Comparison of ENCODE assay signal across 23 cellular contexts in genomic region chr4:155497306-155497705, GRCh38.
DNase-seq lines count a peak whose midpoint lies in the region; ATAC-seq, FAIRE-seq and TF ChIP-seq lines count a peak whose summit lies in the region.
"Had no signal": no experiment of that assay in that cellular context is flagged by ENCODE, and none has a peak within 500 bp of the region (broad histone marks: within the 10 kb centered on the region; RNA-seq: fewer than 3 reads in every experiment).

No MANE protein-coding gene starts in this region.

- no peaks in the 10 kb centered on the region for H3K36me3 Mint-ChIP-seq in WTC11
- H3K36me3 Mint-ChIP-seq: activated CD8-positive, alpha-beta memory T cell treated with anti-CD3 and anti-CD28 coated beads, Interleukin-2, amount 10 ng/mL, durations not matched to agents 7 days and 5 days had no signal

- H3K4me1 Mint-ChIP-seq in WTC11: no peaks in the 10 kb centered on the region
- H3K4me1 Mint-ChIP-seq: activated CD4-positive, alpha-beta T cell treated with anti-CD3 and anti-CD28 coated beads, Interleukin-2, amount 10 ng/mL, durations not matched to agents 24 days and 14 days; activated CD8-positive, alpha-beta memory T cell treated with anti-CD3 and anti-CD28 coated beads, Interleukin-2, amount 10 ng/mL, durations not matched to agents 7 days and 5 days; central memory CD8-positive, alpha-beta T cell had no signal

- POLR2A ChIA-PET in WTC11 (lab: Charles Lee): no interaction called here

- ATAC-seq in WTC11: peak; percentile 55; the same call in 1 of the 2 replicates
- no peak for ATAC-seq in HG02571 (IDR thresholded peaks at IDR 0.05; ENCODE audit: unreplicated experiment)
- ATAC-seq: activated CD8-positive, alpha-beta memory T cell treated with anti-CD3 and anti-CD28 coated beads, Interleukin-2, amount 10 ng/mL, durations not matched to agents 7 days and 5 days had no signal

- DNase-seq in DMS53 (lab: John Stamatoyannopoulos, UW): peak; percentile 8
- DNase-seq in DMS53 treated with DMSO at 0.1 percent for 48 hours (lab: John Stamatoyannopoulos, UW; ENCODE audit: unreplicated experiment): no peak
- DNase-seq in WTC11 (ENCODE audit: low spot score): no peak
- DNase-seq in iPS-NIHi11 (ENCODE audit: low spot score): peak; percentile 10
- no peak for DNase-seq in activated CD4-positive, alpha-beta T cell treated with anti-CD3 and anti-CD28 coated beads for 4 hours
- DNase-seq in urothelium cell line (ENCODE audit: low spot score): no peak
- DNase-seq: activated CD4-positive, alpha-beta T cell treated with anti-CD3 and anti-CD28 coated beads, Interleukin-2, amount 10 ng/mL, durations not matched to agents 24 days and 14 days; activated CD8-positive, alpha-beta memory T cell treated with anti-CD3 and anti-CD28 coated beads, Interleukin-2, amount 10 ng/mL, durations not matched to agents 7 days and 5 days; activated naive CD4-positive, alpha-beta T cell treated with anti-CD3 and anti-CD28 coated beads, Interleukin-2, amount 50 U/mL, for 16 hours; dorsolateral prefrontal cortex; foreskin melanocyte; kidney; NCI-H1092; NCI-H2029; NCI-H510A treated with DMSO at 0.1 percent for 48 hours; spleen; stimulated activated CD4-positive, alpha-beta T cell treated with anti-CD3 and anti-CD28 coated beads, Interleukin-4, amount 100 ng/mL, for 1 hour; tibial artery had no signal

- peak; percentile 30 for TF ChIP-seq CTCF in GM12873 (IDR thresholded peaks at IDR 0.05; ENCODE audit: insufficient read depth, low read depth, low read length, missing control alignments)
- TF ChIP-seq CTCF in WTC11 (IDR thresholded peaks at IDR 0.05): no peak

- CTCF ChIA-PET in WTC11 (lab: Charles Lee): interaction anchor here (0.9 to 1.0 kb wide), 3 partner anchors 9 to 32 kb away, joined by 3 to 6 read pairs (median 3); no protein-coding TSS in a partner anchor

- H3K27ac Mint-ChIP-seq in WTC11: no peak overlapping the region
- H3K27ac Mint-ChIP-seq: activated CD4-positive, alpha-beta T cell treated with anti-CD3 and anti-CD28 coated beads, Interleukin-2, amount 10 ng/mL, durations not matched to agents 24 days and 14 days; activated CD8-positive, alpha-beta memory T cell treated with anti-CD3 and anti-CD28 coated beads, Interleukin-2, amount 10 ng/mL, durations not matched to agents 7 days and 5 days; stimulated activated naive CD8-positive, alpha-beta T cell treated with anti-CD3 and anti-CD28 coated beads, Interleukin-15, Interleukin-2, amounts not matched to agents 100 ng/mL and 50 ng/mL, for 24 hours; T-helper 1 cell treated with Interleukin-12 subunit alpha and Interleukin-12 subunit beta and Interleukin-4 antibody, amounts not matched to agents 30 μg/mL and 1 μg/mL, for 36 hours had no signal

- H3K9me3 Mint-ChIP-seq in WTC11: no peaks in the 10 kb centered on the region
- H3K9me3 Mint-ChIP-seq: activated CD4-positive, alpha-beta T cell treated with anti-CD3 and anti-CD28 coated beads, Interleukin-2, amount 10 ng/mL, durations not matched to agents 24 days and 14 days; central memory CD8-positive, alpha-beta T cell; stimulated activated naive CD8-positive, alpha-beta T cell treated with anti-CD3 and anti-CD28 coated beads, Interleukin-15, Interleukin-2, amounts not matched to agents 100 ng/mL and 50 ng/mL, for 24 hours; T-helper 1 cell treated with Interleukin-12 subunit alpha and Interleukin-12 subunit beta and Interleukin-4 antibody, amounts not matched to agents 30 μg/mL and 1 μg/mL, for 36 hours had no signal

- FAIRE-seq in urothelium cell line (lab: Jason Lieb, UNC): no peak

- no peaks in the 10 kb centered on the region; the same call in 1 of the 2 replicates for H3K27me3 Mint-ChIP-seq in WTC11 (ENCODE audit: low read depth)
- H3K27me3 Mint-ChIP-seq: activated CD4-positive, alpha-beta T cell treated with anti-CD3 and anti-CD28 coated beads, Interleukin-2, amount 10 ng/mL, durations not matched to agents 24 days and 14 days; activated CD8-positive, alpha-beta memory T cell treated with anti-CD3 and anti-CD28 coated beads, Interleukin-2, amount 10 ng/mL, durations not matched to agents 7 days and 5 days; central memory CD8-positive, alpha-beta T cell; stimulated activated naive CD8-positive, alpha-beta T cell treated with anti-CD3 and anti-CD28 coated beads, Interleukin-15, Interleukin-2, amounts not matched to agents 100 ng/mL and 50 ng/mL, for 24 hours had no signal

- no peak overlapping the region for H3K4me3 Mint-ChIP-seq in WTC11
- H3K4me3 Mint-ChIP-seq: activated CD4-positive, alpha-beta T cell treated with anti-CD3 and anti-CD28 coated beads, Interleukin-2, amount 10 ng/mL, durations not matched to agents 24 days and 14 days; activated CD8-positive, alpha-beta memory T cell treated with anti-CD3 and anti-CD28 coated beads, Interleukin-2, amount 10 ng/mL, durations not matched to agents 7 days and 5 days; central memory CD8-positive, alpha-beta T cell; stimulated activated naive CD8-positive, alpha-beta T cell treated with anti-CD3 and anti-CD28 coated beads, Interleukin-15, Interleukin-2, amounts not matched to agents 100 ng/mL and 50 ng/mL, for 24 hours; T-helper 1 cell treated with Interleukin-12 subunit alpha and Interleukin-12 subunit beta and Interleukin-4 antibody, amounts not matched to agents 30 μg/mL and 1 μg/mL, for 36 hours had no signal

TF ChIP-seq in WTC11, 78 proteins besides CTCF, POLR2A, EP300 and RAD21:
- TF ChIP-seq ZNF396 (CRISPR knock-in tag; IDR thresholded peaks at IDR 0.05; ENCODE audit: borderline replicate concordance) (no peak), TEAD4 (CRISPR knock-in tag; IDR thresholded peaks at IDR 0.05) (no peak), ATF2 (CRISPR knock-in tag; IDR thresholded peaks at IDR 0.05; ENCODE audit: borderline replicate concordance, low read depth) (no peak), JAZF1 (CRISPR knock-in tag; IDR thresholded peaks at IDR 0.05) (no peak), TP53 (CRISPR knock-in tag; IDR thresholded peaks at IDR 0.05) (no peak), E2F4 (CRISPR knock-in tag; IDR thresholded peaks at IDR 0.05; ENCODE audit: borderline replicate concordance, low read depth) (no peak)

Comparison
In these comparisons a context has a peak if more than half of its experiments do, and no peak if none do; other contexts are left out.
1. DNase-seq: peak in DMS53 (single experiment) and iPS-NIHi11 (single experiment); none in DMS53 treated with DMSO at 0.1 percent for 48 hours (single experiment), WTC11 (single experiment), activated CD4-positive, alpha-beta T cell treated with anti-CD3 and anti-CD28 coated beads for 4 hours (0 of 2) and urothelium cell line (single experiment).